ENCODE assay signal across 8 cellular contexts in genomic region chr21:42414928-42415769, GRCh38. TPM values are rescaled to one million over a fixed set of nuclear protein-coding genes. Genes with fewer than 3 reads are reported as not detected.
DNase-seq lines count a peak whose midpoint lies in the region; ATAC-seq lines count a peak whose summit lies in the region.

No MANE protein-coding gene starts in this region.

- peak; percentile 83 for DNase-seq in activated CD4-positive, alpha-beta T cell treated with anti-CD3 and anti-CD28 coated beads for 1 hour
- peak; percentile 74 for DNase-seq in dermis blood vessel endothelial cell
- peak; percentile 72 to 80 for DNase-seq in stimulated activated CD4-positive, alpha-beta T cell treated with anti-CD3 and anti-CD28 coated beads, Interleukin-15, amount 100 ng/mL, for 1 hour (ENCODE audit: low read depth in 1 of 2, low spot score in 1 of 2)
- DNase-seq in NCI-H2171 (lab: John Stamatoyannopoulos, UW): no peak
- no peak for DNase-seq in NCI-H1694 treated with DMSO at 0.1 percent for 48 hours (lab: John Stamatoyannopoulos, UW)
- no peak for DNase-seq in SIG-M5 treated with dmso at 0.1 percent for 504 hours (lab: John Stamatoyannopoulos, UW; ENCODE audit: unreplicated experiment)

- ATAC-seq in GM19035 (IDR thresholded peaks at IDR 0.05; ENCODE audit: unreplicated experiment) (peak; percentile 83), HG03103 (IDR thresholded peaks at IDR 0.05; ENCODE audit: low read depth, unreplicated experiment) (peak; percentile 64)

RNA-seq across cellular contexts. Expression of gene UBASH3A, which starts 11.4 kb away (rescaled TPM):
- not detected in 2 replicates for total RNA-seq in dermis blood vessel endothelial cell

RNA-seq across cellular contexts. Expression of gene TMPRSS3, which starts 19.3 kb away (rescaled TPM):
- total RNA-seq in dermis blood vessel endothelial cell: 0.05 TPM in 1 of 2 replicates, not detected in the other

RNA-seq across cellular contexts. Expression of gene TFF1, which starts 48.8 kb away (rescaled TPM):
- total RNA-seq in dermis blood vessel endothelial cell: not detected in 2 replicates

Comparison
In these comparisons a context has a peak if more than half of its experiments do, and no peak if none do; other contexts are left out.
1. DNase-seq: peak in activated CD4-positive, alpha-beta T cell treated with anti-CD3 and anti-CD28 coated beads for 1 hour (single experiment), dermis blood vessel endothelial cell (single experiment) and stimulated activated CD4-positive, alpha-beta T cell treated with anti-CD3 and anti-CD28 coated beads, Interleukin-15, amount 100 ng/mL, for 1 hour (2 of 2); none in NCI-H2171 (single experiment), NCI-H1694 treated with DMSO at 0.1 percent for 48 hours (single experiment) and SIG-M5 treated with dmso at 0.1 percent for 504 hours (single experiment).